ENCODE assay signal across 16 cellular contexts in genomic region chr10:7932301-7933036, GRCh38.
"Had no signal": no experiment of that assay in that cellular context is flagged by ENCODE, and none has a peak within 500 bp of the region (broad histone marks: within the 10 kb centered on the region; RNA-seq: fewer than 3 reads in every experiment).

No MANE protein-coding gene starts in this region.

- H3K9me3 ChIP-seq: adrenal gland, body of pancreas, psoas muscle had no signal

- H3K4me3 ChIP-seq: adrenal gland, body of pancreas, psoas muscle, tibial nerve had no signal

- H3K27me3 Mint-ChIP-seq: dendritic cell treated with granulocyte-macrophage colony-stimulating factor and Interleukin-4, amounts not matched to agents 40 ng/mL and 50 ng/mL, for 4 days had no signal

- H3K36me3 ChIP-seq: adrenal gland, tibial nerve had no signal

- ATAC-seq: body of pancreas; esophagus mucosa; psoas muscle; stimulated activated effector memory CD8-positive, alpha-beta T cell treated with anti-CD3 and anti-CD28 coated beads, Interleukin-12 subunit alpha, Interleukin-12 subunit beta, amount 100 ng/mL, for 72 hours had no signal

- H3K4me1 ChIP-seq: adrenal gland, tibial nerve had no signal

- H3K27ac ChIP-seq: adrenal gland, body of pancreas, psoas muscle, tibial nerve had no signal

- DNase-seq: activated CD4-positive, alpha-beta T cell treated with anti-CD3 and anti-CD28 coated beads, Interleukin-2, amount 50 U/mL, for 1 hour; activated naive CD4-positive, alpha-beta T cell treated with anti-CD3 and anti-CD28 coated beads, Interleukin-2, amount 50 U/mL, for 16 hours; activated T-cell treated with anti-CD3 and anti-CD28 coated beads for 4 hours; adrenal gland; body of pancreas; central memory CD4-positive, alpha-beta T cell; endodermal cell; hypothalamus; nephron progenitor cell; psoas muscle; SW 1271 had no signal

- H3K4me3 Mint-ChIP-seq: dendritic cell treated with granulocyte-macrophage colony-stimulating factor and Interleukin-4, amounts not matched to agents 40 ng/mL and 50 ng/mL, for 4 days; endodermal cell; nephron progenitor cell; stimulated activated effector memory CD8-positive, alpha-beta T cell treated with anti-CD3 and anti-CD28 coated beads, Interleukin-12 subunit alpha, Interleukin-12 subunit beta, amount 100 ng/mL, for 72 hours; T-helper 2 cell treated with Interferon-gamma antibody and Interleukin-4, amounts not matched to agents 5 μg/mL and 100 μg/mL, for 36 hours had no signal

- H3K36me3 Mint-ChIP-seq: stimulated activated effector memory CD8-positive, alpha-beta T cell treated with anti-CD3 and anti-CD28 coated beads, Interleukin-12 subunit alpha, Interleukin-12 subunit beta, amount 100 ng/mL, for 72 hours had no signal

- H3K27ac Mint-ChIP-seq: dendritic cell treated with granulocyte-macrophage colony-stimulating factor and Interleukin-4, amounts not matched to agents 40 ng/mL and 50 ng/mL, for 4 days; endodermal cell; stimulated activated effector memory CD8-positive, alpha-beta T cell treated with anti-CD3 and anti-CD28 coated beads, Interleukin-12 subunit alpha, Interleukin-12 subunit beta, amount 100 ng/mL, for 72 hours; T-helper 2 cell treated with Interferon-gamma antibody and Interleukin-4, amounts not matched to agents 5 μg/mL and 100 μg/mL, for 36 hours had no signal

- H3K27me3 ChIP-seq: adrenal gland, body of pancreas, tibial nerve had no signal

- H3K9me3 Mint-ChIP-seq: stimulated activated effector memory CD8-positive, alpha-beta T cell treated with anti-CD3 and anti-CD28 coated beads, Interleukin-12 subunit alpha, Interleukin-12 subunit beta, amount 100 ng/mL, for 72 hours had no signal
